In the genomic region with DNA sequence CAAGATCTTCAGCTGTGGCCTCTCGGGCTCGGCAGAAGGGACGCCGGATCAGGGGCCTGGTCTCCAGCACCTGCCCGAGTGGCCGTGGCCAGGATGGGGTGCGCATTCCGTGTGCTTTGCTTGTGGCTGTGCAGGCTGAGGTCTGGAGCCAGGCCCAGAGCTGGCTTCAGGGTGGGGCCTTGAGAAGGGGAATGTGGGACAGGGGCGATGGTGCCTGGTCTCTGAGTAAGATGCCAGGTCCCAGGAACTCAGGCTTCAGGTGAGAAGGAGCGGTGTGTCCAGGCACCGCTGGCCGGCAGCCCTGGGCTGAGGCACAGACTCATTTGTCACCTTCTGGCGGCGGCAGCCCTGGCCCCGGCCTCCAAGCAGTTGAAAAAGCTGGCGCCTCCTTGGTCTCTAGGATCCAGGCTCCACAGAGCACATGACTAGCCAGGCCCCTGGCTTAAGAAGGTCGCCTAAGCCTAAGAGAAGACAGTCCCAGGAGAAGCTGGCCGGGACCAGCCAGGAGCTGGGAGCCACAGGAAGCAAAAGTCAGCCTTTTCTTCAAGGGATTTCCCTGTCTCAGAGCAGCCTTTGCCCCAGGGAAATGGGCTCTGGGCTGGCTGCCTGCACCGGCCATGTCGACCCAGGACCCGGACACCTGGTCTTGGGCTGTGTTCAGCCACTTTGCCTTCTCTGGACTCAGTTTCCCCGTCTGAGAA, we compare ENCODE assay signal across 22 cellular contexts.
DNase-seq lines count a peak whose midpoint lies in the region; ATAC-seq and FAIRE-seq lines count a peak whose summit lies in the region.
"Had no signal": no experiment of that assay in that cellular context is flagged by ENCODE, and none has a peak within 500 bp of the region (broad histone marks: within the 10 kb centered on the region; RNA-seq: fewer than 3 reads in every experiment).

No MANE protein-coding gene starts in this region.

- no peak for DNase-seq in HTR-8/SVneo (ENCODE audit: insufficient read length, low spot score)
- peak; percentile 61 for DNase-seq in astrocyte of the hippocampus (ENCODE audit: low read depth, low spot score)
- DNase-seq in medulla oblongata (ENCODE audit: extremely low spot score): peak; percentile 70
- no peak for DNase-seq in HuH-7 (ENCODE audit: low spot score)
- DNase-seq in COLO668 (lab: John Stamatoyannopoulos, UW; ENCODE audit: unreplicated experiment): no peak
- DNase-seq: activated CD4-positive, alpha-beta memory T cell treated with anti-CD3 and anti-CD28 coated beads for 36 hours; activated naive CD4-positive, alpha-beta T cell treated with anti-CD3 and anti-CD28 coated beads for 36 hours; activated T-cell treated with anti-CD3 and anti-CD28 coated beads, Interleukin-2, amount 50 U/mL, for 1 hour; cortex of kidney; GF-D8; HFFc6; left cardiac atrium; NCI-H146; NCI-H82; stimulated activated CD4-positive, alpha-beta T cell treated with anti-CD3 and anti-CD28 coated beads, Interleukin-12 subunit alpha, Interleukin-12 subunit beta, amount 100 ng/mL, for 4 hours; T-helper 1 cell had no signal

- peak overlapping the region; percentile 74 for H3K27ac ChIP-seq in rectal smooth muscle tissue (ENCODE audit: low read depth, low read length)
- H3K27ac ChIP-seq: VCaP had no signal

- no peaks in the 10 kb centered on the region for H3K27me3 ChIP-seq in rectal smooth muscle tissue (ENCODE audit: control insufficient read depth, insufficient read depth, low read length)

- no peaks in the 10 kb centered on the region for H3K36me3 ChIP-seq in rectal smooth muscle tissue (ENCODE audit: control insufficient read depth, insufficient read depth, low read length)

- peaks cover 16% of the 10 kb centered on the region for H3K4me1 ChIP-seq in rectal smooth muscle tissue (ENCODE audit: control insufficient read depth, insufficient read depth, low read length)

- no peak overlapping the region for H3K9ac ChIP-seq in rectal smooth muscle tissue (ENCODE audit: low read length)

- ATAC-seq in GM19395 (IDR thresholded peaks at IDR 0.05; ENCODE audit: unreplicated experiment): no peak

- FAIRE-seq in HTR-8/SVneo (lab: Jason Lieb, UNC): peak; percentile 13
- FAIRE-seq: astrocyte, endothelial cell of umbilical vein, GM12891 had no signal

- H3K4me3 ChIP-seq in rectal smooth muscle tissue (ENCODE audit: low read length): no peak overlapping the region

Comparison
In these comparisons a context has a peak if more than half of its experiments do, and no peak if none do; other contexts are left out.
1. DNase-seq: peak in astrocyte of the hippocampus (single experiment) and medulla oblongata (single experiment); none in HTR-8/SVneo (single experiment), HuH-7 (single experiment) and COLO668 (single experiment).